In the genomic region with DNA sequence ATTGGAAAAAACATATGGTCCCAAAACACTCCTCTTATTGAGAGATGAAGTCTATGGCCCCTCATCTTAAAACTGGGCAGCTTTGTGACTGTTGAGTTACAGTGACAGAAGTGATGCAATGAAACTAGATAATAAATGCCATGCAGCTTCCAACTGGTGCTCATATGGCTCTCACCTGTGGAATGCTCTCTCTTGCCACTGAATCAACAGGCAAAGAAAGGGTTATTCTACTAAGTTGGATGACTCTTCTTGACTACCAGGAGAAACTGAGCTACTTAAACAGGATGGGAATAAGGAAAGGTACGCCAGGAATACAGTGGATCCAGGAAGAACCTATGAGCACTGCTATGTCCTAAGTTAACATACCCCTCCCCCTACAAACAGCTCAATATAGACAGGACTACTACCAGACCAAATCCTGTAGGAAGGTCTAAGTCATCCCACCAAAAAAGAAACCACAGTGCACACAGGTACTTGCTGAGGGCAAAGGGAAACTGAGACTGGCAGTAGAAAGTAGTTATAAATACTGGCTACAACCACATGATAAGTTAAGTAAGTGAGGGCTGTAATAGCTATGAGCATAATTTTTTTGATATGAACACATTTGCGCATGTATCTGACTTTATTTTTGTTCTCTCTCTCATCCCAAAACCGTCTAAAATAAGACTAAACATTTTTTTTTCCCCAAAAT, we compare ENCODE assay signal across 1 cellular context.
TF ChIP-seq lines count a peak whose summit lies in the region.

No MANE protein-coding gene starts in this region.

TF ChIP-seq in GM23338, 12 proteins besides CTCF, POLR2A, EP300 and RAD21 (continued from another document):
- TF ChIP-seq, protein P1, sequence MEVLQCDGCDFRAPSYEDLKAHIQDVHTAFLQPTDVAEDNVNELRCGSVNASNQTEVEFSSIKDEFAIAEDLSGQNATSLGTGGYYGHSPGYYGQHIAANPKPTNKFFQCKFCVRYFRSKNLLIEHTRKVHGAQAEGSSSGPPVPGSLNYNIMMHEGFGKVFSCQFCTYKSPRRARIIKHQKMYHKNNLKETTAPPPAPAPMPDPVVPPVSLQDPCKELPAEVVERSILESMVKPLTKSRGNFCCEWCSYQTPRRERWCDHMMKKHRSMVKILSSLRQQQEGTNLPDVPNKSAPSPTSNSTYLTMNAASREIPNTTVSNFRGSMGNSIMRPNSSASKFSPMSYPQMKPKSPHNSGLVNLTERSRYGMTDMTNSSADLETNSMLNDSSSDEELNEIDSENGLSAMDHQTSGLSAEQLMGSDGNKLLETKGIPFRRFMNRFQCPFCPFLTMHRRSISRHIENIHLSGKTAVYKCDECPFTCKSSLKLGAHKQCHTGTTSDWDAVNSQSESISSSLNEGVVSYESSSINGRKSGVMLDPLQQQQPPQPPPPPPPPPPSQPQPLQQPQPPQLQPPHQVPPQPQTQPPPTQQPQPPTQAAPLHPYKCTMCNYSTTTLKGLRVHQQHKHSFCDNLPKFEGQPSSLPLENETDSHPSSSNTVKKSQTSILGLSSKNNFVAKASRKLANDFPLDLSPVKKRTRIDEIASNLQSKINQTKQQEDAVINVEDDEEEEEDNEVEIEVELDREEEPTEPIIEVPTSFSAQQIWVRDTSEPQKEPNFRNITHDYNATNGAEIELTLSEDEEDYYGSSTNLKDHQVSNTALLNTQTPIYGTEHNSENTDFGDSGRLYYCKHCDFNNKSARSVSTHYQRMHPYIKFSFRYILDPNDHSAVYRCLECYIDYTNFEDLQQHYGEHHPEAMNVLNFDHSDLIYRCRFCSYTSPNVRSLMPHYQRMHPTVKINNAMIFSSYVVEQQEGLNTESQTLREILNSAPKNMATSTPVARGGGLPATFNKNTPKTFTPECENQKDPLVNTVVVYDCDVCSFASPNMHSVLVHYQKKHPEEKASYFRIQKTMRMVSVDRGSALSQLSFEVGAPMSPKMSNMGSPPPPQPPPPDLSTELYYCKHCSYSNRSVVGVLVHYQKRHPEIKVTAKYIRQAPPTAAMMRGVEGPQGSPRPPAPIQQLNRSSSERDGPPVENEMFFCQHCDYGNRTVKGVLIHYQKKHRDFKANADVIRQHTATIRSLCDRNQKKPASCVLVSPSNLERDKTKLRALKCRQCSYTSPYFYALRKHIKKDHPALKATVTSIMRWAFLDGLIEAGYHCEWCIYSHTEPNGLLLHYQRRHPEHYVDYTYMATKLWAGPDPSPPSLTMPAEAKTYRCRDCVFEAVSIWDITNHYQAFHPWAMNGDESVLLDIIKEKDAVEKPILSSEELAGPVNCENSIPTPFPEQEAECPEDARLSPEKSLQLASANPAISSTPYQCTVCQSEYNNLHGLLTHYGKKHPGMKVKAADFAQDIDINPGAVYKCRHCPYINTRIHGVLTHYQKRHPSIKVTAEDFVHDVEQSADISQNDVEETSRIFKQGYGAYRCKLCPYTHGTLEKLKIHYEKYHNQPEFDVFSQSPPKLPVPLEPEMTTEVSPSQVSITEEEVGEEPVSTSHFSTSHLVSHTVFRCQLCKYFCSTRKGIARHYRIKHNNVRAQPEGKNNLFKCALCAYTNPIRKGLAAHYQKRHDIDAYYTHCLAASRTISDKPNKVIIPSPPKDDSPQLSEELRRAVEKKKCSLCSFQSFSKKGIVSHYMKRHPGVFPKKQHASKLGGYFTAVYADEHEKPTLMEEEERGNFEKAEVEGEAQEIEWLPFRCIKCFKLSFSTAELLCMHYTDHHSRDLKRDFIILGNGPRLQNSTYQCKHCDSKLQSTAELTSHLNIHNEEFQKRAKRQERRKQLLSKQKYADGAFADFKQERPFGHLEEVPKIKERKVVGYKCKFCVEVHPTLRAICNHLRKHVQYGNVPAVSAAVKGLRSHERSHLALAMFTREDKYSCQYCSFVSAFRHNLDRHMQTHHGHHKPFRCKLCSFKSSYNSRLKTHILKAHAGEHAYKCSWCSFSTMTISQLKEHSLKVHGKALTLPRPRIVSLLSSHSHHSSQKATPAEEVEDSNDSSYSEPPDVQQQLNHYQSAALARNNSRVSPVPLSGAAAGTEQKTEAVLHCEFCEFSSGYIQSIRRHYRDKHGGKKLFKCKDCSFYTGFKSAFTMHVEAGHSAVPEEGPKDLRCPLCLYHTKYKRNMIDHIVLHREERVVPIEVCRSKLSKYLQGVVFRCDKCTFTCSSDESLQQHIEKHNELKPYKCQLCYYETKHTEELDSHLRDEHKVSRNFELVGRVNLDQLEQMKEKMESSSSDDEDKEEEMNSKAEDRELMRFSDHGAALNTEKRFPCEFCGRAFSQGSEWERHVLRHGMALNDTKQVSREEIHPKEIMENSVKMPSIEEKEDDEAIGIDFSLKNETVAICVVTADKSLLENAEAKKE (CRISPR knock-in tag; IDR thresholded peaks at IDR 0.05), result no peak
- TF ChIP-seq EZH2phosphoT487 (IDR thresholded peaks at IDR 0.05; ENCODE audit: unreplicated experiment) (no peak), NANOG (IDR thresholded peaks at IDR 0.05; ENCODE audit: borderline replicate concordance) (no peak)
